ENCODE assay signal across 11 cellular contexts in genomic region chr7:101411477-101411954, GRCh38. TPM values are rescaled to one million over a fixed set of nuclear protein-coding genes. Genes with fewer than 3 reads are reported as not detected.
A peak's percentile ranks its signal among the peaks of the same experiment; 100 is the strongest.
DNase-seq lines count a peak whose midpoint lies in the region; ATAC-seq and TF ChIP-seq lines count a peak whose summit lies in the region.
"Had no signal": no experiment of that assay in that cellular context is flagged by ENCODE, and none has a peak within 500 bp of the region (broad histone marks: within the 10 kb centered on the region; RNA-seq: fewer than 3 reads in every experiment).

No MANE protein-coding gene starts in this region.

- H3K4me3 ChIP-seq in RWPE2 (ENCODE audit: severe bottlenecking), result no peak overlapping the region
- H3K4me3 ChIP-seq in thyroid gland (replicated peaks in 1 of 3), result no peak overlapping the region
- no peak overlapping the region for H3K4me3 ChIP-seq in tibial artery

- no peaks in the 10 kb centered on the region for H3K27me3 ChIP-seq in RWPE2 (ENCODE audit: insufficient read depth, poor library complexity, severe bottlenecking)
- H3K27me3 ChIP-seq in thyroid gland, result no peaks in the 10 kb centered on the region
- H3K27me3 ChIP-seq in tibial artery, result peaks cover 0 to 42% of the 10 kb centered on the region in 2 donors

- H3K27me3 Mint-ChIP-seq in immature natural killer cell (ENCODE audit: low read depth in 3 of 3), result peaks cover 0 to 7% (median 4%) of the 10 kb centered on the region in 3 donors

- H3K9me3 ChIP-seq in RWPE2 (ENCODE audit: severe bottlenecking), result no peaks in the 10 kb centered on the region
- no peaks in the 10 kb centered on the region for H3K9me3 ChIP-seq in thyroid gland
- H3K9me3 ChIP-seq in tibial artery, result peaks cover 6 to 26% (median 21%) of the 10 kb centered on the region in 3 donors

- peak; percentile 40 for TF ChIP-seq CTCF in RWPE2 (IDR thresholded peaks at IDR 0.05; ENCODE audit: poor library complexity, severe bottlenecking)
- TF ChIP-seq CTCF in thyroid gland (IDR thresholded peaks at IDR 0.05), result no peak
- TF ChIP-seq CTCF in tibial artery (IDR thresholded peaks at IDR 0.05), result no peak

- H3K27ac Mint-ChIP-seq in immature natural killer cell, result no peak overlapping the region

- no peak for ATAC-seq in RWPE2 (ENCODE audit: low read depth)

- peak; percentile 57 for DNase-seq in SIG-M5 treated with dmso at 0.1 percent for 504 hours (lab: John Stamatoyannopoulos, UW; ENCODE audit: unreplicated experiment)
- no peak for DNase-seq in SIG-M5 (lab: John Stamatoyannopoulos, UW)
- no peak for DNase-seq in RWPE2 (ENCODE audit: low spot score)
- peak in 2 of 3 donors; percentile 3 to 12 for DNase-seq in immature natural killer cell
- DNase-seq in thyroid gland, result peak; percentile 43 to 48
- no peak for DNase-seq in NCI-H345 (lab: John Stamatoyannopoulos, UW)
- no peak for DNase-seq in tibial artery
- no peak for DNase-seq in NCI-H2081 treated with DMSO at 0.1 percent for 48 hours (lab: John Stamatoyannopoulos, UW)
- DNase-seq: NCI-H1417 treated with DMSO at 0.1 percent for 48 hours had no signal

- H3K4me3 Mint-ChIP-seq in immature natural killer cell, result peak overlapping the region in 2 of 5 donors; percentile 21 to 37

- H3K4me1 ChIP-seq in RWPE2 (ENCODE audit: insufficient read depth, poor library complexity, severe bottlenecking) (no peaks in the 10 kb centered on the region), thyroid gland (no peaks in the 10 kb centered on the region), tibial artery (no peaks in the 10 kb centered on the region)

- no peak for TF ChIP-seq POLR2A in thyroid gland (IDR thresholded peaks at IDR 0.05)

- H3K27ac ChIP-seq in RWPE2 (ENCODE audit: poor library complexity, severe bottlenecking) (no peak overlapping the region), thyroid gland (no peak overlapping the region), tibial artery (no peak overlapping the region)

- 16 to 29% methylated on average over 6 of the region's 6 CpGs for WGBS in thyroid gland, 2 donors

- H3K36me3 Mint-ChIP-seq in immature natural killer cell, result peaks cover 0 to 4% (median 0%) of the 10 kb centered on the region in 3 donors

- intact Hi-C loops in thyroid gland (cut with DNase I), result loop anchor here (10.0 kb wide), 1 partner anchor 47 kb away; the partner anchor contains the start of gene COL26A1
- intact Hi-C loops in tibial artery (cut with DNase I; ENCODE audit: low total_unique reads), result no loop called here

- no peaks in the 10 kb centered on the region for H3K36me3 ChIP-seq in RWPE2 (ENCODE audit: low read depth)
- H3K36me3 ChIP-seq in thyroid gland, result no peaks in the 10 kb centered on the region
- H3K36me3 ChIP-seq in tibial artery, result no peaks in the 10 kb centered on the region

- H3K9me3 Mint-ChIP-seq in immature natural killer cell, result peaks cover 0 to 8% (median 5%) of the 10 kb centered on the region in 6 donors

- H3K4me1 Mint-ChIP-seq in immature natural killer cell, result peaks cover 9 to 16% of the 10 kb centered on the region in 2 donors

RNA-seq across cellular contexts. Expression of gene COL26A1, which starts 48.8 kb away (rescaled TPM):
- polyA plus RNA-seq in immature natural killer cell, result not detected
- total RNA-seq in thyroid gland, result not detected
- total RNA-seq: bronchial epithelial cell had no signal
- polyA plus RNA-seq: esophagus had no signal

Comparison
In these comparisons a context has a peak if more than half of its experiments do, and no peak if none do; other contexts are left out.
1. DNase-seq: peak in SIG-M5 treated with dmso at 0.1 percent for 504 hours (single experiment), immature natural killer cell (2 of 3) and thyroid gland (2 of 2); none in SIG-M5 (single experiment), RWPE2 (single experiment), NCI-H345 (single experiment), tibial artery (0 of 2) and NCI-H2081 treated with DMSO at 0.1 percent for 48 hours (single experiment).